In genomic region chr16:49775581-49775980, GRCh38 we compare ENCODE assay signal across 22 cellular contexts.
A peak's percentile ranks its signal among the peaks of the same experiment; 100 is the strongest.
DNase-seq lines count a peak whose midpoint lies in the region; ATAC-seq and TF ChIP-seq lines count a peak whose summit lies in the region.
"Had no signal": no experiment of that assay in that cellular context is flagged by ENCODE, and none has a peak within 500 bp of the region (broad histone marks: within the 10 kb centered on the region; RNA-seq: fewer than 3 reads in every experiment).

No MANE protein-coding gene starts in this region.

- H3K4me3 Mint-ChIP-seq in endodermal cell = no peak overlapping the region
- H3K4me3 Mint-ChIP-seq in nephron progenitor cell = peak overlapping the region; percentile 46
- H3K4me3 Mint-ChIP-seq: activated naive CD8-positive, alpha-beta T cell treated with anti-CD3 and anti-CD28 coated beads, Interleukin-2, amount 50 U/mL, for 24 hours; CD4-positive, CD25-positive, alpha-beta regulatory T cell; T-helper 1 cell treated with Interleukin-12 subunit alpha and Interleukin-12 subunit beta and Interleukin-4 antibody, amounts not matched to agents 30 μg/mL and 1 μg/mL, for 36 hours had no signal

- H3K27me3 ChIP-seq in SJSA1 (replicated peaks) (no peaks in the 10 kb centered on the region), endodermal cell (ENCODE audit: control insufficient read depth, insufficient read depth, low read length, poor library complexity, severe bottlenecking) (no peaks in the 10 kb centered on the region)
- H3K27me3 ChIP-seq: tibial nerve had no signal

- H3K36me3 ChIP-seq in SJSA1 (peaks cover 7% of the 10 kb centered on the region), endodermal cell (ENCODE audit: control insufficient read depth, insufficient read depth, low read length) (no peaks in the 10 kb centered on the region)
- H3K36me3 ChIP-seq: tibial nerve had no signal

- no peak overlapping the region for H3K4me3 ChIP-seq in SJSA1
- H3K4me3 ChIP-seq in endodermal cell (ENCODE audit: low read length) = no peak overlapping the region
- H3K4me3 ChIP-seq: SK-N-MC, tibial nerve had no signal

- peak overlapping the region; percentile 68 for H3K27ac ChIP-seq in SJSA1
- peak overlapping the region; percentile 82 for H3K27ac ChIP-seq in endodermal cell (ENCODE audit: low read depth, low read length)
- peak overlapping the region; percentile 14 for H3K27ac ChIP-seq in temporal lobe (ENCODE audit: low read depth, low read length)
- H3K27ac ChIP-seq: SK-N-MC had no signal

- H3K27ac Mint-ChIP-seq in endodermal cell (peak overlapping the region; percentile 62), nephron progenitor cell (peak overlapping the region; percentile 92)
- H3K27ac Mint-ChIP-seq: activated naive CD8-positive, alpha-beta T cell treated with anti-CD3 and anti-CD28 coated beads, Interleukin-2, amount 50 U/mL, for 24 hours; T-helper 1 cell treated with Interleukin-12 subunit alpha and Interleukin-12 subunit beta and Interleukin-4 antibody, amounts not matched to agents 30 μg/mL and 1 μg/mL, for 36 hours had no signal

- H3K4me1 Mint-ChIP-seq in endodermal cell = peaks cover 18% of the 10 kb centered on the region
- peaks cover 58% of the 10 kb centered on the region for H3K4me1 Mint-ChIP-seq in nephron progenitor cell
- H3K4me1 Mint-ChIP-seq: activated naive CD8-positive, alpha-beta T cell treated with anti-CD3 and anti-CD28 coated beads, Interleukin-2, amount 50 U/mL, for 24 hours; CD4-positive, CD25-positive, alpha-beta regulatory T cell had no signal

- no peak for DNase-seq in SJSA1 (ENCODE audit: low read depth in 1 of 2, low spot score in 2 of 2)
- no peak for DNase-seq in endodermal cell
- no peak for DNase-seq in nephron progenitor cell
- no peak for DNase-seq in DMS79 (lab: John Stamatoyannopoulos, UW)
- no peak for DNase-seq in DMS53 treated with DMSO at 0.1 percent for 48 hours (lab: John Stamatoyannopoulos, UW; ENCODE audit: unreplicated experiment)
- DNase-seq: activated CD4-positive, alpha-beta T cell treated with anti-CD3 and anti-CD28 coated beads for 1 hour; activated gamma-delta T cell; activated naive CD8-positive, alpha-beta T cell treated with anti-CD3 and anti-CD28 coated beads, Interleukin-2, amount 50 U/mL, for 24 hours; activated T-cell treated with anti-CD3 and anti-CD28 coated beads, Interleukin-2, amount 50 U/mL, for 1 hour; CD4-positive, CD25-positive, alpha-beta regulatory T cell; hippocampal formation; MV-4-11; NCI-H1694 treated with DMSO at 0.1 percent for 48 hours; NCI-H2171; NCI-H526; stimulated activated CD4-positive, alpha-beta T cell treated with anti-CD3 and anti-CD28 coated beads, Interleukin-15, amount 100 ng/mL, for 24 hours; stimulated activated naive CD8-positive, alpha-beta T cell treated with anti-CD3 and anti-CD28 coated beads, Interleukin-15, Interleukin-2, amounts not matched to agents 100 U/mL and 50 U/mL, for 24 hours had no signal

- no peaks in the 10 kb centered on the region for H3K9me3 Mint-ChIP-seq in endodermal cell
- H3K9me3 Mint-ChIP-seq in nephron progenitor cell = no peaks in the 10 kb centered on the region
- H3K9me3 Mint-ChIP-seq: activated naive CD8-positive, alpha-beta T cell treated with anti-CD3 and anti-CD28 coated beads, Interleukin-2, amount 50 U/mL, for 24 hours; T-helper 1 cell treated with Interleukin-12 subunit alpha and Interleukin-12 subunit beta and Interleukin-4 antibody, amounts not matched to agents 30 μg/mL and 1 μg/mL, for 36 hours had no signal

- peaks cover 42% of the 10 kb centered on the region for H3K4me1 ChIP-seq in SJSA1 (replicated peaks)
- H3K4me1 ChIP-seq in endodermal cell (ENCODE audit: control insufficient read depth, insufficient read depth, low read length) = peaks cover 4% of the 10 kb centered on the region

- no peak overlapping the region for H3K9ac ChIP-seq in endodermal cell (ENCODE audit: extremely low read depth, low read length, poor library complexity, severe bottlenecking)

- H3K9me3 ChIP-seq in SJSA1 (replicated peaks) (no peaks in the 10 kb centered on the region), endodermal cell (ENCODE audit: control insufficient read depth, low read length) (no peaks in the 10 kb centered on the region)
- H3K9me3 ChIP-seq: tibial nerve had no signal

- TF ChIP-seq CTCF in endodermal cell (conservative IDR thresholded peaks at IDR 0.05) (no peak), nephron progenitor cell (IDR thresholded peaks at IDR 0.05) (no peak)

- peaks cover 7% of the 10 kb centered on the region for H3K36me3 Mint-ChIP-seq in endodermal cell (ENCODE audit: low read depth)
- H3K36me3 Mint-ChIP-seq in nephron progenitor cell (ENCODE audit: low read depth) = peaks cover 12% of the 10 kb centered on the region
- H3K36me3 Mint-ChIP-seq: CD4-positive, CD25-positive, alpha-beta regulatory T cell had no signal

- ATAC-seq in HG03039 (IDR thresholded peaks at IDR 0.05; ENCODE audit: unreplicated experiment) = no peak
- ATAC-seq: activated naive CD8-positive, alpha-beta T cell treated with anti-CD3 and anti-CD28 coated beads, Interleukin-2, amount 50 U/mL, for 24 hours; stimulated activated naive CD8-positive, alpha-beta T cell treated with anti-CD3 and anti-CD28 coated beads, Interleukin-15, Interleukin-2, amounts not matched to agents 100 U/mL and 50 U/mL, for 24 hours had no signal

- 87 to 94% methylated on average over 4 of the region's 4 CpGs for WGBS in endodermal cell (ENCODE audit: insufficient coverage in 1 of 2, insufficient read length in 1 of 2), 2 experiments

- no peaks in the 10 kb centered on the region for H3K27me3 Mint-ChIP-seq in endodermal cell (ENCODE audit: insufficient read depth)
- peaks cover 3% of the 10 kb centered on the region for H3K27me3 Mint-ChIP-seq in nephron progenitor cell (ENCODE audit: low read depth, poor library complexity)
- H3K27me3 Mint-ChIP-seq: activated naive CD8-positive, alpha-beta T cell treated with anti-CD3 and anti-CD28 coated beads, Interleukin-2, amount 50 U/mL, for 24 hours; CD4-positive, CD25-positive, alpha-beta regulatory T cell had no signal

Comparison
In these comparisons a context has a peak if more than half of its experiments do, and no peak if none do; other contexts are left out.
1. H3K27ac ChIP-seq: peak in every context shown above with its lines; median percentile 82 in endodermal cell; 68 in SJSA1; 14 in temporal lobe.